8 cellular contexts compared by ENCODE assay signal in genomic region chr2:26035110-26035728, GRCh38. TPM values are rescaled to one million over a fixed set of nuclear protein-coding genes. Genes with fewer than 3 reads are reported as not detected.
DNase-seq lines count a peak whose midpoint lies in the region; ATAC-seq and TF ChIP-seq lines count a peak whose summit lies in the region.

No MANE protein-coding gene starts in this region.

- WGBS in HUES64, result 13% methylated on average over 10 of the region's 11 CpGs
- WGBS in urinary bladder, result 5% methylated on average over 11 of the region's 11 CpGs

- no peaks in the 10 kb centered on the region for H3K9me3 ChIP-seq in HUES64 (ENCODE audit: insufficient read depth, low read depth, low read length)

- H3K36me3 ChIP-seq in HUES64 (ENCODE audit: insufficient read depth, low read length), result peaks cover 17% of the 10 kb centered on the region
- no peaks in the 10 kb centered on the region for H3K36me3 ChIP-seq in urinary bladder (ENCODE audit: insufficient read depth)

- no peaks in the 10 kb centered on the region for H3K27me3 ChIP-seq in HUES64 (ENCODE audit: insufficient read depth, low read length)

- TF ChIP-seq CTCF in AG10803 (conservative IDR thresholded peaks at IDR 0.05; ENCODE audit: low read length) (no peak), brain (conservative IDR thresholded peaks at IDR 0.05) (no peak)

- ATAC-seq in memory B cell (ENCODE audit: low read depth) (no peak), GM19035 (IDR thresholded peaks at IDR 0.05; ENCODE audit: unreplicated experiment) (no peak)

- H3K27ac ChIP-seq in HUES64 (ENCODE audit: low read depth, low read length) (no peak overlapping the region), urinary bladder (ENCODE audit: low read depth) (no peak overlapping the region)

- DNase-seq in AG10803 (ENCODE audit: low read depth) (no peak), memory B cell (ENCODE audit: low spot score in 2 of 2) (no peak), cerebellar nuclear complex (lab: John Stamatoyannopoulos, UW) (no peak)
- DNase-seq in activated effector memory CD4-positive, alpha-beta T cell treated with Interleukin-2 at 50 U/mL for 16 hours, result no peak

- H3K9ac ChIP-seq in HUES64 (ENCODE audit: low read depth, low read length), result peak overlapping the region; percentile 97

- peaks cover 46% of the 10 kb centered on the region for H3K4me1 Mint-ChIP-seq in brain
- peaks cover 29% of the 10 kb centered on the region for H3K4me1 Mint-ChIP-seq in memory B cell

- H3K4me1 ChIP-seq in HUES64 (ENCODE audit: insufficient read depth, low read length), result no peaks in the 10 kb centered on the region
- peaks cover 2% of the 10 kb centered on the region for H3K4me1 ChIP-seq in urinary bladder (ENCODE audit: insufficient read depth)

- H3K9me3 Mint-ChIP-seq in brain (peaks cover 0 to 2% (median 0%) of the 10 kb centered on the region in 5 experiments), memory B cell (no peaks in the 10 kb centered on the region)

- peaks cover 17% of the 10 kb centered on the region for H3K27me3 Mint-ChIP-seq in brain
- H3K27me3 Mint-ChIP-seq in memory B cell, result no peaks in the 10 kb centered on the region

- H3K27ac Mint-ChIP-seq in brain (peak overlapping the region; percentile 97 to 99 (median 98)), memory B cell (peak overlapping the region; percentile 79)

- peaks cover 36% of the 10 kb centered on the region for H3K36me3 Mint-ChIP-seq in brain
- H3K36me3 Mint-ChIP-seq in memory B cell, result peaks cover 8% of the 10 kb centered on the region

- peak overlapping the region; percentile 97 for H3K4me3 ChIP-seq in AG10803 (ENCODE audit: low read length)
- peak overlapping the region; percentile 93 for H3K4me3 ChIP-seq in HUES64 (ENCODE audit: low read length)
- H3K4me3 ChIP-seq in urinary bladder (ENCODE audit: low read depth, low read length), result peak overlapping the region; percentile 71

- H3K4me3 Mint-ChIP-seq in brain, result peak overlapping the region; percentile 90 to 99 (median 99)
- H3K4me3 Mint-ChIP-seq in memory B cell, result peak overlapping the region; percentile 89

RNA-seq across cellular contexts. Expression of gene RAB10, which starts 1.3 kb away (rescaled TPM):
- 74.0 TPM for polyA plus RNA-seq in HUES64 (2013, experiment 1 of 2)
- polyA plus RNA-seq in HUES64 (2013, experiment 2 of 2), result 80.1 TPM
- polyA plus RNA-seq in brain (ENCODE audit: insufficient read depth, low read depth, low replicate concordance) (68.7 TPM), urinary bladder (80.0 TPM)
- 106 TPM for total RNA-seq in urinary bladder

RNA-seq across cellular contexts. Expression of gene KIF3C, which starts 52.9 kb away (rescaled TPM):
- polyA plus RNA-seq in HUES64 (2013, experiment 1 of 2), result 28.7 TPM
- polyA plus RNA-seq in HUES64 (2013, experiment 2 of 2), result 28.9 TPM
- polyA plus RNA-seq in brain (ENCODE audit: insufficient read depth, low read depth, low replicate concordance) (74.7 TPM), urinary bladder (6.9 TPM)
- 5.4 TPM for total RNA-seq in urinary bladder
